8 cellular contexts compared by ENCODE assay signal in the genomic region with DNA sequence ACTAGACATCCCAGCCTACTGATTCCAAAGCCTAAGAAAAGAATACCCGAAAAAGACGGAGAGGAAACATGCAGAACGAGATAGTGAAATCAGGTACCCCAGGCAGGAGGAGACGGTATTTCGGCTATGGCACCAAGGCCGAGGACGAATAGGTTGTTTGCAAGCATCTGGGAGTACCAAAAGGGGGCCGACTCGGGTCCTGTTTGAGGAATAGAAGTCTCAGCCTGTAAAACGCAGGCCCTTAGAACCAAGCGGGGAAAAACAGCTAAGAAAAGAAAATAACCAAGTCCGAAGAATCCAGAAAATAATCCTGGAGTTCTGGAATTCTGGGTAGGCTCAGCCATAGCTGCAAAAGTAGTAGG. TPM values are rescaled to one million over a fixed set of nuclear protein-coding genes. Genes with fewer than 3 reads are reported as not detected.
DNase-seq lines count a peak whose midpoint lies in the region; ATAC-seq and TF ChIP-seq lines count a peak whose summit lies in the region.

No MANE protein-coding gene starts in this region.

- H3K4me1 ChIP-seq in right atrium auricular region = peaks cover 0 to 24% of the 10 kb centered on the region in 2 donors
- peaks cover 6% of the 10 kb centered on the region for H3K4me1 ChIP-seq in smooth muscle cell (ENCODE audit: low read depth)

- H3F3A ChIP-seq in smooth muscle cell (ENCODE audit: low read depth) = peaks cover 3% of the 10 kb centered on the region

- no peak for ATAC-seq in left cardiac atrium

- peaks cover 13% of the 10 kb centered on the region for H3K79me2 ChIP-seq in smooth muscle cell (ENCODE audit: low read depth)

- H3K36me3 Mint-ChIP-seq in activated T-cell treated with anti-CD3 and anti-CD28 coated beads, Interleukin-2, amount 50 U/mL, for 24 hours (ENCODE audit: low read depth) = peaks cover 70% of the 10 kb centered on the region

- H3K4me3 ChIP-seq in right atrium auricular region (peak overlapping the region; percentile 95 to 97), smooth muscle cell (peak overlapping the region; percentile 77)

- peaks cover 51% of the 10 kb centered on the region for H3K36me3 ChIP-seq in right atrium auricular region
- no peaks in the 10 kb centered on the region for H3K36me3 ChIP-seq in smooth muscle cell (ENCODE audit: low read depth)

- H3K4me3 Mint-ChIP-seq in activated T-cell treated with anti-CD3 and anti-CD28 coated beads, Interleukin-2, amount 50 U/mL, for 24 hours = peak overlapping the region; percentile 91

- H3K9ac ChIP-seq in smooth muscle cell (ENCODE audit: low read depth) = peak overlapping the region; percentile 94

- H3K27me3 ChIP-seq in right atrium auricular region (no peaks in the 10 kb centered on the region), smooth muscle cell (ENCODE audit: low read depth) (no peaks in the 10 kb centered on the region)

- H3K27me3 Mint-ChIP-seq in activated T-cell treated with anti-CD3 and anti-CD28 coated beads, Interleukin-2, amount 50 U/mL, for 24 hours = no peaks in the 10 kb centered on the region

- H3K27ac Mint-ChIP-seq in activated T-cell treated with anti-CD3 and anti-CD28 coated beads, Interleukin-2, amount 50 U/mL, for 24 hours = peak overlapping the region; percentile 97

- no peaks in the 10 kb centered on the region for H3K9me3 Mint-ChIP-seq in activated T-cell treated with anti-CD3 and anti-CD28 coated beads, Interleukin-2, amount 50 U/mL, for 24 hours

- peaks cover 50% of the 10 kb centered on the region for H3K4me1 Mint-ChIP-seq in activated T-cell treated with anti-CD3 and anti-CD28 coated beads, Interleukin-2, amount 50 U/mL, for 24 hours (ENCODE audit: low read depth)

- peak overlapping the region; percentile 82 to 95 for H3K27ac ChIP-seq in right atrium auricular region
- peak overlapping the region; percentile 86 for H3K27ac ChIP-seq in smooth muscle cell (ENCODE audit: low read depth)

- H3K9me3 ChIP-seq in right atrium auricular region (no peaks in the 10 kb centered on the region), smooth muscle cell (replicated peaks; ENCODE audit: low read depth) (no peaks in the 10 kb centered on the region)

- no peaks in the 10 kb centered on the region for H4K20me1 ChIP-seq in smooth muscle cell (ENCODE audit: low read depth)

- TF ChIP-seq CTCF in right atrium auricular region (IDR thresholded peaks at IDR 0.05) (no peak), smooth muscle cell (IDR thresholded peaks at IDR 0.05; ENCODE audit: borderline replicate concordance, insufficient read depth, poor library complexity, severe bottlenecking) (no peak)

- 7% methylated on average over 12 of the region's 12 CpGs for WGBS in smooth muscle cell (ENCODE audit: low lambda C conversion rate)

- intact Hi-C loops in left cardiac atrium (cut with DNase I) = loop anchor here (5.0 kb wide), 2 partner anchors 70 to 145 kb away; no protein-coding TSS in a partner anchor

- peak overlapping the region; percentile 80 for H2AFZ ChIP-seq in smooth muscle cell (ENCODE audit: low read depth)

- DNase-seq in right atrium auricular region (ENCODE audit: low spot score) (no peak), left cardiac atrium (no peak), glomerular visceral epithelial cell (ENCODE audit: extremely low spot score) (peak; percentile 11), smooth muscle cell (lab: John Stamatoyannopoulos, UW; ENCODE audit: unreplicated experiment) (no peak), NCI-H226 (no peak), middle frontal gyrus (ENCODE audit: extremely low spot score, low spot score) (no peak), MV-4-11 (lab: John Stamatoyannopoulos, UW) (no peak)
- peak; percentile 40 for DNase-seq in activated T-cell treated with anti-CD3 and anti-CD28 coated beads, Interleukin-2, amount 50 U/mL, for 24 hours

- H3K4me2 ChIP-seq in smooth muscle cell = peak overlapping the region; percentile 94

RNA-seq across cellular contexts. Expression of a gene that starts 0.5 kb away (rescaled TPM):
- 10 to 100 TPM; 54.1 to 83.6 TPM for total RNA-seq in right atrium auricular region
- total RNA-seq in left cardiac atrium = 10 to 100 TPM; 48.8 to 78.8 TPM
- total RNA-seq in smooth muscle cell = 116 and 126 TPM in 2 replicates
- 98.9 and 111 TPM in 2 replicates for polyA plus RNA-seq in smooth muscle cell

RNA-seq across cellular contexts. Expression of a gene that starts 29.3 kb away (rescaled TPM):
- 10 to 100 TPM; 40.9 to 71.8 TPM for total RNA-seq in right atrium auricular region
- 10 to 100 TPM; 60.5 to 69.5 TPM for total RNA-seq in left cardiac atrium
- total RNA-seq in smooth muscle cell = 36.5 and 55.0 TPM in 2 replicates
- polyA plus RNA-seq in smooth muscle cell = 54.9 and 69.8 TPM in 2 replicates

RNA-seq across cellular contexts. Expression of a gene that starts 56.7 kb away (rescaled TPM):
- total RNA-seq in right atrium auricular region (10 to 100 TPM; 15.1 to 15.5 TPM), left cardiac atrium (10 to 100 TPM in 1 of 2 donors, 1 to 10 TPM in 1; 5.3 to 13.9 TPM), smooth muscle cell (4.9 and 7.1 TPM in 2 replicates)
- 6.3 and 8.3 TPM in 2 replicates for polyA plus RNA-seq in smooth muscle cell

Comparison
In these comparisons a context has a peak if more than half of its experiments do, and no peak if none do; other contexts are left out.
1. DNase-seq: peak in activated T-cell treated with anti-CD3 and anti-CD28 coated beads, Interleukin-2, amount 50 U/mL, for 24 hours (single experiment) and glomerular visceral epithelial cell (single experiment); none in right atrium auricular region (single experiment), left cardiac atrium (single experiment), smooth muscle cell (single experiment), NCI-H226 (single experiment), middle frontal gyrus (single experiment) and MV-4-11 (single experiment).